Comparison of ENCODE assay signal across 1 cellular context in genomic region chr12:120116792-120117651, GRCh38.
TF ChIP-seq lines count a peak whose summit lies in the region.

No MANE protein-coding gene starts in this region.

TF ChIP-seq in K562, 482 proteins besides CTCF, POLR2A, EP300 and RAD21 (continued from another document and continues in another):
- TF ChIP-seq ZBTB40 (IDR thresholded peaks at IDR 0.05): peak; percentile 48
- no peak for TF ChIP-seq ZBTB40 (CRISPR knock-in tag; IDR thresholded peaks at IDR 0.05)
- no peak for TF ChIP-seq TBL1XR1 (IDR thresholded peaks at IDR 0.05; ENCODE audit: low read length in 2 of 2)
- no peak for TF ChIP-seq KLF10 (CRISPR knock-in tag; IDR thresholded peaks at IDR 0.05)
- TF ChIP-seq KAT7 (CRISPR knock-in tag; IDR thresholded peaks at IDR 0.05; ENCODE audit: borderline replicate concordance): peak; percentile 79; the same call in 1 of the 2 replicates
- TF ChIP-seq UBTF (IDR thresholded peaks at IDR 0.05; ENCODE audit: borderline replicate concordance in 1 of 2, low read depth in 2 of 2, low read length in 2 of 2): peak in 1 of 2 experiments; percentile 48; a peak in 2 of 4 replicates
- TF ChIP-seq KDM2B (CRISPR knock-in tag; IDR thresholded peaks at IDR 0.05): peak; percentile 50; the same call in 1 of the 2 replicates
- peak; percentile 53; the same call in 1 of the 2 replicates for TF ChIP-seq CBX1 (IDR thresholded peaks at IDR 0.05; ENCODE audit: low read depth)
- TF ChIP-seq ETV1 (tag; conservative IDR thresholded peaks at IDR 0.05; ENCODE audit: low read depth): 0 out of 2 replicates have a peak, but pooled peaks have one; percentile 13
- TF ChIP-seq MAZ (CRISPR knock-in tag; conservative IDR thresholded peaks at IDR 0.05 in 1 of 2, IDR thresholded peaks at IDR 0.05 in 1 of 2): peak in 1 of 2 experiments; percentile 92; a peak in 2 of 4 replicates
- 0 out of 2 replicates have a peak, but pooled peaks have one; percentile 58 for TF ChIP-seq ATF4 (CRISPR knock-in tag; IDR thresholded peaks at IDR 0.05)
- TF ChIP-seq E4F1 (CRISPR knock-in tag; IDR thresholded peaks at IDR 0.05; ENCODE audit: borderline replicate concordance): no peak
- TF ChIP-seq CREB1 (IDR thresholded peaks at IDR 0.05): peak; percentile 40
- peak; percentile 70; the same call in 1 of the 2 replicates for TF ChIP-seq CREB1 (CRISPR knock-in tag; IDR thresholded peaks at IDR 0.05)
- TF ChIP-seq NKRF (IDR thresholded peaks at IDR 0.05; ENCODE audit: borderline replicate concordance): peak; percentile 93
- TF ChIP-seq CHD1 (IDR thresholded peaks at IDR 0.05; ENCODE audit: low read length): peak; percentile 36
- TF ChIP-seq ZNF140 (CRISPR knock-in tag; IDR thresholded peaks at IDR 0.05): no peak
- TF ChIP-seq ZNF511 (CRISPR knock-in tag; IDR thresholded peaks at IDR 0.05): no peak
- TF ChIP-seq TCF7L2 (IDR thresholded peaks at IDR 0.05; ENCODE audit: low read depth, low read length): no peak
- TF ChIP-seq POLR2AphosphoS5 (IDR thresholded peaks at IDR 0.05; ENCODE audit: control insufficient read depth, insufficient read depth, low read depth, low read length): peak; percentile 72
- TF ChIP-seq SAP30 (IDR thresholded peaks at IDR 0.05; ENCODE audit: borderline replicate concordance, insufficient read depth, low read depth, low read length, poor library complexity, severe bottlenecking): peak; percentile 83
- no peak for TF ChIP-seq MCM2 (IDR thresholded peaks at IDR 0.05; ENCODE audit: low read depth)
- TF ChIP-seq NFE2 (IDR thresholded peaks at IDR 0.05; ENCODE audit: low read depth): peak; percentile 58
- no peak for TF ChIP-seq TCF15 (CRISPR knock-in tag; IDR thresholded peaks at IDR 0.05)
- 0 out of 2 replicates have a peak, but pooled peaks have one; percentile 15 for TF ChIP-seq MTA3 (IDR thresholded peaks at IDR 0.05; ENCODE audit: borderline replicate concordance)
- peak; percentile 57; the same call in 1 of the 2 replicates for TF ChIP-seq CREM (IDR thresholded peaks at IDR 0.05; ENCODE audit: low read depth)
- TF ChIP-seq KLF1 (tag; IDR thresholded peaks at IDR 0.05): peak; percentile 65; the same call in 1 of the 2 replicates
- peak; percentile 75 for TF ChIP-seq ARID4B (CRISPR knock-in tag; IDR thresholded peaks at IDR 0.05)
- peak; percentile 100 for TF ChIP-seq MEIS2 (IDR thresholded peaks at IDR 0.05; ENCODE audit: partially characterized antibody)
- peak; percentile 73; the same call in 1 of the 2 replicates for TF ChIP-seq MXI1 (IDR thresholded peaks at IDR 0.05; ENCODE audit: low read depth, low read length)
- TF ChIP-seq E2F3 (CRISPR knock-in tag; IDR thresholded peaks at IDR 0.05): peak; percentile 83
